In genomic region chr12:6964605-6965025, GRCh38 we compare ENCODE assay signal across 9 cellular contexts. TPM values are rescaled to one million over a fixed set of nuclear protein-coding genes. Genes with fewer than 3 reads are reported as not detected.
DNase-seq lines count a peak whose midpoint lies in the region; ATAC-seq and TF ChIP-seq lines count a peak whose summit lies in the region.
"Had no signal": no experiment of that assay in that cellular context is flagged by ENCODE, and none has a peak within 500 bp of the region (broad histone marks: within the 10 kb centered on the region; RNA-seq: fewer than 3 reads in every experiment).

No MANE protein-coding gene starts in this region.

- H3K9ac ChIP-seq in endodermal cell (ENCODE audit: extremely low read depth, low read length, poor library complexity, severe bottlenecking) (no peak overlapping the region), parathyroid adenoma (peak overlapping the region; percentile 5)

- H3K9me2 ChIP-seq in OCI-LY7 (ENCODE audit: insufficient read depth, low read length): no peaks in the 10 kb centered on the region

- POLR2A ChIA-PET in Caco-2 (lab: Charles Lee) (interaction anchor here (1.1 to 9.3 kb wide), 4 partner anchors 11 to 112 kb away, joined by 3 to 237 read pairs (median 7); partner anchors contain the start of genes C12orf57 and RNU7-1), OCI-LY7 (lab: Charles Lee) (interaction anchor here (0.5 to 3.8 kb wide), 7 partner anchors 10 to 92 kb away, joined by 3 to 55 read pairs (median 4); partner anchors contain the start of genes C12orf57, RNU7-1 and SPSB2)

- peak overlapping the region; percentile 17; the same call in 1 of the 2 replicates for H3K4me2 ChIP-seq in OCI-LY7 (ENCODE audit: low read length)
- peak overlapping the region; percentile 97 for H3K4me2 ChIP-seq in parathyroid adenoma (ENCODE audit: low read length)

- H3K27me3 ChIP-seq in Caco-2 (replicated peaks; ENCODE audit: control insufficient read depth, insufficient read depth, low read length) (no peaks in the 10 kb centered on the region), endodermal cell (ENCODE audit: control insufficient read depth, insufficient read depth, low read length, poor library complexity, severe bottlenecking) (no peaks in the 10 kb centered on the region), parathyroid adenoma (ENCODE audit: control insufficient read depth, insufficient read depth, low read length) (no peaks in the 10 kb centered on the region)

- peaks cover 22% of the 10 kb centered on the region for H3K79me2 ChIP-seq in OCI-LY7 (ENCODE audit: insufficient read depth, low read depth, low read length)
- H3K79me2 ChIP-seq in parathyroid adenoma: peaks cover 55% of the 10 kb centered on the region

- intact Hi-C loops in Caco-2 (cut with micrococcal nuclease; ENCODE audit: unreplicated experiment) (loop anchor here (5.0 kb wide), 1 partner anchor 128 kb away; the partner anchor contains the start of gene C1R), OCI-LY7 (cut with micrococcal nuclease; ENCODE audit: unreplicated experiment) (loop anchor here (1.0 to 5.0 kb wide), 3 partner anchors 20 to 92 kb away; partner anchors contain the start of genes C12orf57 and SPSB2)

- no peak overlapping the region for H2AFZ ChIP-seq in OCI-LY7 (ENCODE audit: low read length)
- no peak overlapping the region for H2AFZ ChIP-seq in parathyroid adenoma

- H3K4me1 Mint-ChIP-seq in Caco-2 (ENCODE audit: low read depth, unreplicated experiment): peaks cover 37% of the 10 kb centered on the region
- peaks cover 61% of the 10 kb centered on the region for H3K4me1 Mint-ChIP-seq in endodermal cell

- TF ChIP-seq CTCF in Caco-2 (IDR thresholded peaks at IDR 0.05; ENCODE audit: insufficient read depth in 1 of 2, low read depth in 1 of 2, low read length in 1 of 2, severe bottlenecking in 1 of 2, unreplicated experiment in 1 of 2) (no peak), OCI-LY7 (conservative IDR thresholded peaks at IDR 0.05; ENCODE audit: low read length) (no peak), endodermal cell (conservative IDR thresholded peaks at IDR 0.05) (no peak), parathyroid adenoma (IDR thresholded peaks at IDR 0.05) (no peak)

- H3K9me3 ChIP-seq in Caco-2 (no peaks in the 10 kb centered on the region), OCI-LY7 (ENCODE audit: low read length) (no peaks in the 10 kb centered on the region), endodermal cell (ENCODE audit: control insufficient read depth, low read length) (no peaks in the 10 kb centered on the region), parathyroid adenoma (ENCODE audit: control insufficient read depth, low read length) (no peaks in the 10 kb centered on the region)

- DNase-seq in Caco-2 (no peak), OCI-LY7 (ENCODE audit: low spot score) (no peak), endodermal cell (no peak), COLO668 (lab: John Stamatoyannopoulos, UW; ENCODE audit: unreplicated experiment) (no peak), C1 segment of cervical spinal cord (lab: John Stamatoyannopoulos, UW) (no peak)

- ATAC-seq in HG03442 (IDR thresholded peaks at IDR 0.05; ENCODE audit: unreplicated experiment): no peak
- no peak for ATAC-seq in HG02970 (IDR thresholded peaks at IDR 0.05; ENCODE audit: low FRiP score, unreplicated experiment)

- H3K4me3 Mint-ChIP-seq in Caco-2 (ENCODE audit: unreplicated experiment): peak overlapping the region; percentile 81
- H3K4me3 Mint-ChIP-seq in endodermal cell: peak overlapping the region; percentile 98

- H4K20me1 ChIP-seq in OCI-LY7 (ENCODE audit: insufficient read depth, low read length): 0 out of 2 replicates have a peak, but pooled peaks cover 3% of the 10 kb centered on the region

- H3K27me3 Mint-ChIP-seq in Caco-2 (ENCODE audit: insufficient read depth, unreplicated experiment): no peaks in the 10 kb centered on the region
- H3K27me3 Mint-ChIP-seq in endodermal cell (ENCODE audit: insufficient read depth): no peaks in the 10 kb centered on the region

- H3K27ac Mint-ChIP-seq in Caco-2 (ENCODE audit: unreplicated experiment) (peak overlapping the region; percentile 93), endodermal cell (peak overlapping the region; percentile 99)

- peaks cover 82% of the 10 kb centered on the region for H3K36me3 Mint-ChIP-seq in Caco-2 (ENCODE audit: insufficient read depth, unreplicated experiment)
- H3K36me3 Mint-ChIP-seq in endodermal cell (ENCODE audit: low read depth): peaks cover 57% of the 10 kb centered on the region

- H3K9me3 Mint-ChIP-seq in Caco-2 (ENCODE audit: unreplicated experiment) (no peaks in the 10 kb centered on the region), endodermal cell (no peaks in the 10 kb centered on the region)

- peaks cover 39% of the 10 kb centered on the region for H3K4me1 ChIP-seq in Caco-2
- peaks cover 74% of the 10 kb centered on the region for H3K4me1 ChIP-seq in OCI-LY7 (ENCODE audit: insufficient read depth, low read length, poor library complexity, severe bottlenecking)
- peaks cover 10% of the 10 kb centered on the region for H3K4me1 ChIP-seq in endodermal cell (ENCODE audit: control insufficient read depth, insufficient read depth, low read length)
- H3K4me1 ChIP-seq in parathyroid adenoma: peaks cover 25% of the 10 kb centered on the region

- 86 to 89% methylated on average over 8 of the region's 8 CpGs for WGBS in endodermal cell (ENCODE audit: insufficient coverage in 1 of 2, insufficient read length in 1 of 2), 2 experiments

- H3K27ac ChIP-seq in OCI-LY7 (ENCODE audit: low read depth, low read length, poor library complexity, severe bottlenecking) (peak overlapping the region; percentile 64), endodermal cell (ENCODE audit: low read depth, low read length) (peak overlapping the region; percentile 29), parathyroid adenoma (peak overlapping the region; percentile 98)

- BruUV-seq in Caco-2 (replicated peaks; lab: Mats Ljungman, UMichigan) (no TSS peak), OCI-LY7 (replicated peaks; lab: Mats Ljungman, UMichigan) (no TSS peak)

- H3K4me3 ChIP-seq in Caco-2 (ENCODE audit: low read depth, low read length) (peak overlapping the region; percentile 64), OCI-LY7 (ENCODE audit: low read depth, low read length, poor library complexity, severe bottlenecking) (no peak overlapping the region), endodermal cell (ENCODE audit: low read length) (no peak overlapping the region), parathyroid adenoma (ENCODE audit: low read depth, low read length) (peak overlapping the region; percentile 99)

- CTCF ChIA-PET in Caco-2 (lab: Charles Lee): interaction anchor here (0.5 to 8.6 kb wide), 19 partner anchors 12 to 431 kb away, joined by 3 to 241 read pairs (median 4); partner anchors contain the start of genes C12orf57, C1RL, CDCA3 and GAPDH
- CTCF ChIA-PET in OCI-LY7 (lab: Charles Lee; ENCODE audit: unreplicated experiment): interaction anchor here (0.7 to 10.6 kb wide), 2 partner anchors 14 to 19 kb away, joined by 3 to 110 read pairs; partner anchors contain the start of genes C12orf57, PTPN6 and RNU7-1

- H3K36me3 ChIP-seq in Caco-2 (ENCODE audit: control insufficient read depth, insufficient read depth, low read length) (peaks cover 19% of the 10 kb centered on the region), OCI-LY7 (ENCODE audit: insufficient read depth, low read length) (peaks cover 59% of the 10 kb centered on the region), endodermal cell (ENCODE audit: control insufficient read depth, insufficient read depth, low read length) (peaks cover 52% of the 10 kb centered on the region), parathyroid adenoma (ENCODE audit: control insufficient read depth, insufficient read depth, low read length) (no peaks in the 10 kb centered on the region)

RNA-seq across cellular contexts. Expression of gene PHB2, which starts 5.8 kb away (rescaled TPM):
- total RNA-seq in Caco-2 (2022) (411 and 479 TPM in 2 replicates), OCI-LY7 (2022) (379 and 412 TPM in 2 replicates), endodermal cell (100 to 1,000 TPM; 260 to 512 TPM)
- 330 and 358 TPM in 2 replicates for total RNA-seq in OCI-LY7 (2014; rRNA removed; shearing (Covaris generic))
- 270 TPM for polyA plus RNA-seq in endodermal cell (2013, experiment 1 of 2)
- 248 TPM for polyA plus RNA-seq in endodermal cell (2013, experiment 2 of 2)

RNA-seq across cellular contexts. Expression of gene EMG1, which starts 6.1 kb away (rescaled TPM):
- 149 and 161 TPM in 2 replicates for total RNA-seq in Caco-2 (2022)
- 60.4 and 61.7 TPM in 2 replicates for total RNA-seq in OCI-LY7 (2014; rRNA removed; shearing (Covaris generic))
- 82.7 and 99.0 TPM in 2 replicates for total RNA-seq in OCI-LY7 (2022)
- 100 to 1,000 TPM in 1 of 2 donors, 10 to 100 TPM in 1; 61.1 to 115 TPM for total RNA-seq in endodermal cell
- polyA plus RNA-seq in endodermal cell (2013, experiment 1 of 2): 29.1 TPM
- 26.7 TPM for polyA plus RNA-seq in endodermal cell (2013, experiment 2 of 2)

RNA-seq across cellular contexts. Expression of gene PTPN6, which starts 13.5 kb away (rescaled TPM):
- total RNA-seq in Caco-2 (2022) (43.9 and 54.8 TPM in 2 replicates), OCI-LY7 (2022) (110 and 116 TPM in 2 replicates), endodermal cell (10 to 100 TPM; 35.7 to 68.0 TPM)
- 37.1 and 42.9 TPM in 2 replicates for total RNA-seq in OCI-LY7 (2014; rRNA removed; shearing (Covaris generic))
- polyA plus RNA-seq in endodermal cell (2013, experiment 1 of 2): 6.3 TPM
- 5.6 TPM for polyA plus RNA-seq in endodermal cell (2013, experiment 2 of 2)

RNA-seq across cellular contexts. Expression of gene C12orf57, which starts 20.8 kb away (rescaled TPM):
- total RNA-seq in Caco-2 (2022) (111 TPM in 2 replicates), OCI-LY7 (2022) (126 and 130 TPM in 2 replicates), endodermal cell (100 to 1,000 TPM; 141 to 257 TPM)
- 315 and 319 TPM in 2 replicates for total RNA-seq in OCI-LY7 (2014; rRNA removed; shearing (Covaris generic))
- polyA plus RNA-seq in endodermal cell (2013, experiment 1 of 2): 219 TPM
- 218 TPM for polyA plus RNA-seq in endodermal cell (2013, experiment 2 of 2)

RNA-seq across cellular contexts. Expression of gene RNU7-1, which starts 21.0 kb away (rescaled TPM):
- total RNA-seq in Caco-2 (2022) (not detected in 2 replicates), OCI-LY7 (2022) (not detected in 2 replicates), endodermal cell (not detected)
- total RNA-seq in OCI-LY7 (2014; rRNA removed; shearing (Covaris generic)): not detected in 2 replicates
- not detected for polyA plus RNA-seq in endodermal cell (2013, experiment 1 of 2)
- not detected for polyA plus RNA-seq in endodermal cell (2013, experiment 2 of 2)
- total RNA-seq: HT-29 had no signal

Comparison
In these comparisons a context has a peak if more than half of its experiments do, and no peak if none do; other contexts are left out.
1. H3K4me3 ChIP-seq: peak in Caco-2 (single experiment) and parathyroid adenoma (single experiment); none in OCI-LY7 (single experiment) and endodermal cell (single experiment).
2. H3K27ac ChIP-seq: peak in every context shown above with its lines; median percentile 98 in parathyroid adenoma; 64 in OCI-LY7; 29 in endodermal cell.